Comparison of ENCODE assay signal across 25 cellular contexts in the genomic region with DNA sequence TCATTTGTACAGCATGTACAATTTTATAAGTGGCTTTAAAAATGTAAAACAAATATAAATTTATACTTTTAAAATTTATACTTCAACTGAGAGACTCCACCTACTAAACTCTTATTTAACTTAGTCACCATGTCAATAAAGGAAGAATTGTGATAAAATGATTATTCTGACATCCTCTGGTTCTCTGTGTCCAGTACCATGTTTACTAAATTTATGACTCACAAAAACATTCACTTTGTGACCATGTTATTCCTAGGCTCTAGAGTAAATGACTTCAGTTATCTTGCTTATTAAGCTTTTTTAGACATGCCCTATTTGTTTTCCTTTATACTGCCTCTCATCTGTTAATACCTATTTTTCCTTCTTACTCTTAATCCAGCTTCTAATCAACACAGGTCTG.
"Had no signal": no experiment of that assay in that cellular context is flagged by ENCODE, and none has a peak within 500 bp of the region (broad histone marks: within the 10 kb centered on the region; RNA-seq: fewer than 3 reads in every experiment).

No MANE protein-coding gene starts in this region.

- ATAC-seq: psoas muscle; right cardiac atrium; right lobe of liver; stimulated activated effector memory CD8-positive, alpha-beta T cell treated with anti-CD3 and anti-CD28 coated beads, Interleukin-12 subunit alpha, Interleukin-12 subunit beta, amount 100 ng/mL, for 72 hours; stimulated activated naive B cell treated with anti-CD40 and anti-IgM and Interleukin-4, amounts not matched to agents 10 μg/mL and 1 μg/mL and 100 μg/mL, for 72 hours had no signal

- H3K4me3 ChIP-seq: neural progenitor cell, ovary, psoas muscle, right lobe of liver, sigmoid colon, stomach, thoracic aorta, thyroid gland, tibial nerve, upper lobe of left lung, vagina had no signal

- H3K79me2 ChIP-seq: parathyroid adenoma had no signal

- H3K4me1 ChIP-seq: neural progenitor cell, parathyroid adenoma, psoas muscle, right lobe of liver, sigmoid colon, stomach, thyroid gland, tibial nerve, upper lobe of left lung, vagina had no signal

- H3K36me3 ChIP-seq: neural progenitor cell, ovary, right lobe of liver, sigmoid colon, stomach, thoracic aorta, thyroid gland, tibial nerve, upper lobe of left lung, vagina had no signal

- DNase-seq: occipital lobe; ovary; posterior cingulate gyrus; psoas muscle; right cardiac atrium; right lobe of liver; sigmoid colon; small intestine; stimulated activated CD4-positive, alpha-beta T cell treated with anti-CD3 and anti-CD28 coated beads, Interleukin-15, amount 100 ng/mL, for 24 hours; stimulated activated CD4-positive, alpha-beta T cell treated with anti-CD3 and anti-CD28 coated beads, Interleukin-2, amount 100 ng/mL, for 24 hours; stimulated activated CD4-positive, alpha-beta T cell treated with anti-CD3 and anti-CD28 coated beads, Interleukin-2, amount 100 ng/mL, for 48 hours; stimulated activated CD4-positive, alpha-beta T cell treated with anti-CD3 and anti-CD28 coated beads, Interleukin-4, amount 100 ng/mL, for 24 hours; stimulated activated naive B cell treated with anti-CD40 and anti-IgM and Interleukin-4, amounts not matched to agents 10 μg/mL and 1 μg/mL and 100 μg/mL, for 72 hours; stimulated activated naive CD4-positive, alpha-beta T cell treated with Interleukin-2 at 50 U/mL for 16 hours; stomach; thyroid gland; trophoblast cell; upper lobe of left lung had no signal

- FAIRE-seq: small intestine, urothelium cell line had no signal

- H3K9me3 ChIP-seq: ovary, psoas muscle, right lobe of liver, sigmoid colon, thoracic aorta, thyroid gland, tibial nerve, upper lobe of left lung, vagina had no signal

- H3K4me2 ChIP-seq: neural progenitor cell had no signal

- H3K9ac ChIP-seq: neural progenitor cell, parathyroid adenoma had no signal

- H2AFZ ChIP-seq: neural progenitor cell, parathyroid adenoma had no signal

- H3K27ac ChIP-seq: neural progenitor cell, ovary, parathyroid adenoma, psoas muscle, right lobe of liver, sigmoid colon, stomach, thoracic aorta, thyroid gland, tibial nerve, upper lobe of left lung, vagina had no signal

- H3K27me3 ChIP-seq: neural progenitor cell, ovary, right lobe of liver, sigmoid colon, stomach, thyroid gland, tibial nerve, upper lobe of left lung, vagina had no signal
